8 cellular contexts compared by ENCODE assay signal in genomic region chr6:161393839-161394364, GRCh38.
DNase-seq lines count a peak whose midpoint lies in the region; ATAC-seq and TF ChIP-seq lines count a peak whose summit lies in the region.

No MANE protein-coding gene starts in this region.

- ATAC-seq in GM19452 (IDR thresholded peaks at IDR 0.05; ENCODE audit: unreplicated experiment), result peak; percentile 100
- peak; percentile 99 for ATAC-seq in HG03457 (IDR thresholded peaks at IDR 0.05; ENCODE audit: unreplicated experiment)
- peak; percentile 96 for ATAC-seq in naive thymus-derived CD4-positive, alpha-beta T cell

- H3K27ac ChIP-seq in naive thymus-derived CD4-positive, alpha-beta T cell (ENCODE audit: low read depth, low read length), result no peak overlapping the region

- H3K9me3 ChIP-seq in naive thymus-derived CD4-positive, alpha-beta T cell (ENCODE audit: control insufficient read depth in 2 of 3, low read length in 3 of 3), result no peaks in the 10 kb centered on the region

- no peak overlapping the region for H3K4me3 ChIP-seq in epithelial cell of esophagus (ENCODE audit: low read length)
- no peak overlapping the region for H3K4me3 ChIP-seq in naive thymus-derived CD4-positive, alpha-beta T cell (ENCODE audit: low read length)

- peak; percentile 74 for TF ChIP-seq CTCF in epithelial cell of esophagus (IDR thresholded peaks at IDR 0.05; ENCODE audit: insufficient read depth, low read depth, low read length, missing control alignments)

- H3K4me1 ChIP-seq in naive thymus-derived CD4-positive, alpha-beta T cell (ENCODE audit: control insufficient read depth in 2 of 2, insufficient read depth in 2 of 2, low read length in 2 of 2), result peaks cover 6% of the 10 kb centered on the region in 2 donors

- H3K4me1 Mint-ChIP-seq in activated CD4-positive, alpha-beta T cell treated with anti-CD3 and anti-CD28 coated beads, Interleukin-2, amount 10 ng/mL, durations not matched to agents 7 days and 5 days, result no peaks in the 10 kb centered on the region
- no peaks in the 10 kb centered on the region for H3K4me1 Mint-ChIP-seq in naive thymus-derived CD4-positive, alpha-beta T cell

- no peaks in the 10 kb centered on the region for H3K36me3 Mint-ChIP-seq in activated CD4-positive, alpha-beta T cell treated with anti-CD3 and anti-CD28 coated beads, Interleukin-2, amount 10 ng/mL, durations not matched to agents 7 days and 5 days (ENCODE audit: low read depth)
- peaks cover 0 to 3% (median 0%) of the 10 kb centered on the region in 5 donors for H3K36me3 Mint-ChIP-seq in naive thymus-derived CD4-positive, alpha-beta T cell

- POLR2A ChIA-PET in activated CD4-positive, alpha-beta T cell treated with anti-CD3 and anti-CD28 coated beads, Interleukin-2, amount 10 ng/mL, durations not matched to agents 7 days and 5 days (lab: Charles Lee), result no interaction called here
- POLR2A ChIA-PET in naive thymus-derived CD4-positive, alpha-beta T cell (lab: Charles Lee), result no interaction called here

- H3K27me3 ChIP-seq in naive thymus-derived CD4-positive, alpha-beta T cell (ENCODE audit: control insufficient read depth in 2 of 2, insufficient read depth in 2 of 2, low read length in 2 of 2), result no peaks in the 10 kb centered on the region

- H3K9me3 Mint-ChIP-seq in activated CD4-positive, alpha-beta T cell treated with anti-CD3 and anti-CD28 coated beads, Interleukin-2, amount 10 ng/mL, durations not matched to agents 7 days and 5 days, result no peaks in the 10 kb centered on the region
- peaks cover 0 to 4% (median 0%) of the 10 kb centered on the region in 11 donors for H3K9me3 Mint-ChIP-seq in naive thymus-derived CD4-positive, alpha-beta T cell

- CTCF ChIA-PET in activated CD4-positive, alpha-beta T cell treated with anti-CD3 and anti-CD28 coated beads, Interleukin-2, amount 10 ng/mL, durations not matched to agents 7 days and 5 days (lab: Charles Lee), result interaction anchor here (0.6 to 1.6 kb wide), 6 partner anchors 10 to 52 kb away, joined by 3 to 7 read pairs (median 3); no protein-coding TSS in a partner anchor
- CTCF ChIA-PET in naive thymus-derived CD4-positive, alpha-beta T cell (lab: Charles Lee), result interaction anchor here (0.6 to 0.9 kb wide), 3 partner anchors 9 to 1721 kb away, joined by 3 to 5 read pairs (median 3); no protein-coding TSS in a partner anchor

- no peaks in the 10 kb centered on the region for H3K36me3 ChIP-seq in naive thymus-derived CD4-positive, alpha-beta T cell (ENCODE audit: control insufficient read depth in 2 of 3, insufficient read depth in 3 of 3, low read length in 3 of 3)

- H3K4me3 Mint-ChIP-seq in activated CD4-positive, alpha-beta T cell treated with anti-CD3 and anti-CD28 coated beads, Interleukin-2, amount 10 ng/mL, durations not matched to agents 7 days and 5 days, result no peak overlapping the region
- no peak overlapping the region for H3K4me3 Mint-ChIP-seq in naive thymus-derived CD4-positive, alpha-beta T cell

- H3K27ac Mint-ChIP-seq in activated CD4-positive, alpha-beta T cell treated with anti-CD3 and anti-CD28 coated beads, Interleukin-2, amount 10 ng/mL, durations not matched to agents 7 days and 5 days, result no peak overlapping the region
- no peak overlapping the region for H3K27ac Mint-ChIP-seq in naive thymus-derived CD4-positive, alpha-beta T cell

- peaks cover 5% of the 10 kb centered on the region for H3K27me3 Mint-ChIP-seq in activated CD4-positive, alpha-beta T cell treated with anti-CD3 and anti-CD28 coated beads, Interleukin-2, amount 10 ng/mL, durations not matched to agents 7 days and 5 days
- H3K27me3 Mint-ChIP-seq in naive thymus-derived CD4-positive, alpha-beta T cell, result peaks cover 0 to 19% (median 0%) of the 10 kb centered on the region in 5 donors

- DNase-seq in D341Med (ENCODE audit: low spot score) (peak; percentile 64), NCI-H460 (ENCODE audit: extremely low read depth, low read depth) (peak; percentile 75), epithelial cell of esophagus (ENCODE audit: low read depth) (peak; percentile 95), superior temporal gyrus (ENCODE audit: extremely low spot score) (peak; percentile 94)
- peak; percentile 74 for DNase-seq in activated CD4-positive, alpha-beta T cell treated with anti-CD3 and anti-CD28 coated beads, Interleukin-2, amount 10 ng/mL, durations not matched to agents 7 days and 5 days
- peak in 8 of 9 donors; percentile 18 to 46 (median 30) for DNase-seq in naive thymus-derived CD4-positive, alpha-beta T cell

- intact Hi-C loops in naive thymus-derived CD4-positive, alpha-beta T cell (cut with micrococcal nuclease), result loop anchor here (1.0 to 10.0 kb wide), 4 partner anchors 301 to 1781 kb away; partner anchors contain the start of genes PACRG (in 1 of the 2) and PRKN (in 1 of the 2)

Comparison
In these comparisons a context has a peak if more than half of its experiments do, and no peak if none do; other contexts are left out.
1. DNase-seq: peak in every context shown above with its lines; median percentile 95 in epithelial cell of esophagus; 94 in superior temporal gyrus; 75 in NCI-H460; 74 in activated CD4-positive, alpha-beta T cell treated with anti-CD3 and anti-CD28 coated beads, Interleukin-2, amount 10 ng/mL, durations not matched to agents 7 days and 5 days; 64 in D341Med; 30 in naive thymus-derived CD4-positive, alpha-beta T cell.